8 cellular contexts compared by ENCODE assay signal in the genomic region with DNA sequence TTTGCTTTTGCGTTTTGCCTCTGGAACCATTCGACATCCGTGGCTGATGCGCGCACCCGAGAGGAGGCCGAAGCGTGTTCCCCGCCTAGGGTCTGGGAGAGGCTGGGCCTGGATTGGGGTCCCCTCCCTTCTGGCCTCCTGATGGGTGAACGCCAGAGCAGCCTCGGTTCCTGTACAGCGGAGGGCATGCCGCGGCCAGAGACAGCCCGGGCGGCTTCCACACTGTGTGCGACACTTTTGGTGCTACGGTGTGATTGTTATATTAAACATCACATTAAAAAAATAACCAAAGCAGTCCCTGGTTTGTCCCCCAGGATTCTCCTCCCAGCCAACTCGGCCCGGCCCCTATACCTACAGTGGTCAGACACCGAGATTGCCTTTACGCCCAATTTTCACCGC. TPM values are rescaled to one million over a fixed set of nuclear protein-coding genes. Genes with fewer than 3 reads are reported as not detected.
DNase-seq lines count a peak whose midpoint lies in the region; ATAC-seq and TF ChIP-seq lines count a peak whose summit lies in the region.

No MANE protein-coding gene starts in this region.

- H3K4me3 ChIP-seq in GM12864 (ENCODE audit: low read depth, low read length) = peak overlapping the region; percentile 63; the same call in 1 of the 2 replicates
- H3K4me3 ChIP-seq in Panc1 (ENCODE audit: low read depth in 2 of 2, low read length in 2 of 2) = peak overlapping the region; percentile 71 to 80
- peak overlapping the region; percentile 61 to 80 for H3K4me3 ChIP-seq in prostate gland

- DNase-seq in GM12864 (ENCODE audit: low read depth) (no peak), Panc1 (ENCODE audit: low read depth, low spot score) (no peak), foreskin keratinocyte (no peak), prostate gland (ENCODE audit: low spot score) (no peak), NCI-H187 (lab: John Stamatoyannopoulos, UW) (no peak)
- no peak for DNase-seq in activated CD4-positive, alpha-beta T cell treated with anti-CD3 and anti-CD28 coated beads, Interleukin-2, amount 50 U/mL, for 48 hours

- no TSS peak for BruUV-seq in Panc1 (replicated peaks; lab: Mats Ljungman, UMichigan)

- WGBS in prostate gland = 43% methylated on average over 21 of the region's 23 CpGs

- H3K36me3 ChIP-seq in Panc1 (ENCODE audit: control insufficient read depth, insufficient read depth, low read length) = no peaks in the 10 kb centered on the region; the same call in 1 of the 2 replicates
- H3K36me3 ChIP-seq in prostate gland = no peaks in the 10 kb centered on the region

- no peak for TF ChIP-seq POLR2A in prostate gland (IDR thresholded peaks at IDR 0.05)

- H3K27ac ChIP-seq in Panc1 (ENCODE audit: low read length) = peak overlapping the region; percentile 81
- H3K27ac ChIP-seq in foreskin keratinocyte = peak overlapping the region; percentile 80
- H3K27ac ChIP-seq in prostate gland = peak overlapping the region; percentile 73 to 96

- intact Hi-C loops in Panc1 (cut with micrococcal nuclease; ENCODE audit: unreplicated experiment) (loop anchor here (2.0 to 5.0 kb wide), 2 partner anchors 477 to 783 kb away; no protein-coding TSS in a partner anchor), prostate gland (cut with DNase I) (loop anchor here (2.0 kb wide), 1 partner anchor 789 kb away; no protein-coding TSS in a partner anchor)

- POLR2A ChIA-PET in Panc1 (lab: Charles Lee) = interaction anchor here (0.6 kb wide), 1 partner anchor 168 kb away, joined by 5 read pairs; no protein-coding TSS in a partner anchor

- no peaks in the 10 kb centered on the region for H3K9me3 ChIP-seq in Panc1 (ENCODE audit: control insufficient read depth, insufficient read depth, low read depth, low read length)
- no peaks in the 10 kb centered on the region for H3K9me3 ChIP-seq in prostate gland

- ATAC-seq in Panc1 (peak; percentile 2), foreskin keratinocyte (no peak), GM19397 (IDR thresholded peaks at IDR 0.05; ENCODE audit: unreplicated experiment) (no peak), HG02870 (IDR thresholded peaks at IDR 0.05; ENCODE audit: unreplicated experiment) (no peak)

- no peaks in the 10 kb centered on the region for H3K27me3 ChIP-seq in Panc1 (ENCODE audit: control insufficient read depth, insufficient read depth, low read length)
- H3K27me3 ChIP-seq in foreskin keratinocyte = no peaks in the 10 kb centered on the region
- H3K27me3 ChIP-seq in prostate gland (replicated peaks; ENCODE audit: insufficient read depth) = no peaks in the 10 kb centered on the region

- in situ Hi-C loops in Panc1 (cut with HindIII; ENCODE audit: low pct_unique_long_range_greater_than_20kb, low sequenced_read_pairs) = no loop called here

- TF ChIP-seq CTCF in GM12864 (IDR thresholded peaks at IDR 0.05; ENCODE audit: low read depth, low read length, missing control alignments) = no peak
- TF ChIP-seq CTCF in Panc1 (IDR thresholded peaks at IDR 0.05) = no peak
- no peak for TF ChIP-seq CTCF in foreskin keratinocyte (conservative IDR thresholded peaks at IDR 0.05)
- no peak for TF ChIP-seq CTCF in prostate gland (IDR thresholded peaks at IDR 0.05)

- CTCF ChIA-PET in Panc1 (lab: Charles Lee) = interaction anchor here (0.5 to 2.5 kb wide), 6 partner anchors 10 to 837 kb away, joined by 3 to 24 read pairs (median 4); no protein-coding TSS in a partner anchor

- H3K4me1 ChIP-seq in Panc1 (ENCODE audit: control insufficient read depth, insufficient read depth, low read length) (no peaks in the 10 kb centered on the region), foreskin keratinocyte (peaks cover 13% of the 10 kb centered on the region), prostate gland (replicated peaks) (peaks cover 4% of the 10 kb centered on the region)

RNA-seq across cellular contexts. Expression of a gene that starts 3.7 kb away (rescaled TPM):
- total RNA-seq in Panc1 (2021; ENCODE audit: unreplicated experiment) (not detected), foreskin keratinocyte (13.1 and 13.3 TPM in 2 replicates), prostate gland (1 to 10 TPM; 2.2 to 4.6 TPM)
- polyA plus RNA-seq in Panc1 (2012; ENCODE audit: insufficient read length) = not detected
- polyA plus RNA-seq in foreskin keratinocyte = 14.5 and 15.6 TPM in 2 replicates

RNA-seq across cellular contexts. Expression of a gene that starts 5.2 kb away (rescaled TPM):
- not detected for total RNA-seq in Panc1 (2021; ENCODE audit: unreplicated experiment)
- 0.23 TPM for polyA plus RNA-seq in Panc1 (2012; ENCODE audit: insufficient read length)
- 47.3 and 59.7 TPM in 2 replicates for total RNA-seq in foreskin keratinocyte
- 34.9 and 51.1 TPM in 2 replicates for polyA plus RNA-seq in foreskin keratinocyte
- total RNA-seq in prostate gland = 10 to 100 TPM; 14.7 to 57.0 TPM

RNA-seq across cellular contexts. Expression of a gene that starts 7.8 kb away (rescaled TPM):
- total RNA-seq in Panc1 (2021; ENCODE audit: unreplicated experiment) (30.2 TPM), foreskin keratinocyte (1.2 and 2.1 TPM in 2 replicates), prostate gland (1 to 10 TPM; 2.8 to 3.1 TPM)
- polyA plus RNA-seq in Panc1 (2012; ENCODE audit: insufficient read length) = 16.4 TPM
- polyA plus RNA-seq in foreskin keratinocyte = 1.0 and 1.4 TPM in 2 replicates

RNA-seq across cellular contexts. Expression of a gene that starts 12.6 kb away (rescaled TPM):
- total RNA-seq in Panc1 (2021; ENCODE audit: unreplicated experiment) (3.3 TPM), foreskin keratinocyte (2.6 and 3.4 TPM in 2 replicates), prostate gland (1 to 10 TPM; 6.9 to 7.5 TPM)
- polyA plus RNA-seq in Panc1 (2012; ENCODE audit: insufficient read length) = 4.8 TPM
- polyA plus RNA-seq in foreskin keratinocyte = 0.31 and 0.40 TPM in 2 replicates

RNA-seq across cellular contexts. Expression of a gene that starts 14.0 kb away (rescaled TPM):
- total RNA-seq in Panc1 (2021; ENCODE audit: unreplicated experiment) (0.41 TPM), foreskin keratinocyte (4.8 and 6.1 TPM in 2 replicates), prostate gland (10 to 100 TPM; 25.8 to 65.6 TPM)
- polyA plus RNA-seq in Panc1 (2012; ENCODE audit: insufficient read length) = 0.85 TPM
- 3.3 and 3.7 TPM in 2 replicates for polyA plus RNA-seq in foreskin keratinocyte

Comparison
In these comparisons a context has a peak if more than half of its experiments do, and no peak if none do; other contexts are left out.
1. RNA of a gene that starts 5.2 kb away (total RNA-seq): 47.3 to 59.7 TPM in foreskin keratinocyte and 14.7 to 57.0 TPM in prostate gland; not detected in Panc1 (single experiment); every median in the first group is over 10 times any median in the second.
2. Peak in every context shown above with its lines, with median percentiles within 50 percentile points of each other: H3K4me3 ChIP-seq and H3K27ac ChIP-seq.